In the genomic region with DNA sequence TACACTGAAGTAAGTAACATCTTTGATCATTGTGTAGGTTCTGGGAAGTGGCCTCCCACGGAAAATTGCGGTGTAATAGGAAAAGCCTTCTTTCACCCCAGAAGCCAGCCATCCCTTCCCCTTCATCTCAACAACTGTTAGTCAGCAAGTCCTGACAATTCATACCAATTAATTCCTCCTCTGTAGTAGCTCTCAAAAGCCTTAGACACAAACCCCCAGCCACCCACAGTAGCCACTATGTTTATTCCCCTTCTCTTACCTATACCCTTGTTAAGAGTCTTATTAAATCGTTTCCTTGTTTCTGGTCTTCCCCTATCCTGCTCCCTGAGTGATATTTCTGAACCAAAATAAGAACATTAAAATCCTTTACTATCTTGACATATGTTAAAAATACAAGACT, we compare ENCODE assay signal across 28 cellular contexts.
DNase-seq lines count a peak whose midpoint lies in the region; ATAC-seq lines count a peak whose summit lies in the region.
"Had no signal": no experiment of that assay in that cellular context is flagged by ENCODE, and none has a peak within 500 bp of the region (broad histone marks: within the 10 kb centered on the region; RNA-seq: fewer than 3 reads in every experiment).

No MANE protein-coding gene starts in this region.

- H3K4me3 Mint-ChIP-seq in activated naive CD8-positive, alpha-beta T cell: peak overlapping the region; percentile 17
- no peak overlapping the region for H3K4me3 Mint-ChIP-seq in activated naive CD8-positive, alpha-beta T cell treated with anti-CD3 and anti-CD28 coated beads for 36 hours
- no peak overlapping the region for H3K4me3 Mint-ChIP-seq in activated CD8-positive, alpha-beta T cell treated with anti-CD3 and anti-CD28 coated beads, Interleukin-2, amount 10 ng/mL, durations not matched to agents 7 days and 5 days
- peak overlapping the region in 4 of 10 donors; percentile 16 to 43 (median 26) for H3K4me3 Mint-ChIP-seq in naive thymus-derived CD8-positive, alpha-beta T cell
- H3K4me3 Mint-ChIP-seq in natural killer cell treated with Interleukin-12 subunit alpha and Interleukin-12 subunit beta and Interleukin-15 and Interleukin-18, amount 100 ng/mL, for 72 hours: no peak overlapping the region
- H3K4me3 Mint-ChIP-seq: CD8-positive, alpha-beta memory T cell; HFFc6 had no signal

- no peak for DNase-seq in activated naive CD8-positive, alpha-beta T cell treated with anti-CD3 and anti-CD28 coated beads for 36 hours
- DNase-seq in activated CD8-positive, alpha-beta T cell treated with anti-CD3 and anti-CD28 coated beads, Interleukin-2, amount 10 ng/mL, durations not matched to agents 7 days and 5 days: no peak
- DNase-seq in naive thymus-derived CD8-positive, alpha-beta T cell: no peak
- no peak for DNase-seq in natural killer cell treated with Interleukin-12 subunit alpha and Interleukin-12 subunit beta and Interleukin-15 and Interleukin-18, amount 100 ng/mL, for 72 hours (ENCODE audit: low spot score)
- no peak for DNase-seq in LoVo (ENCODE audit: low spot score)
- DNase-seq: C1 segment of cervical spinal cord; CD8-positive, alpha-beta memory T cell; DMS 273 treated with DMSO at 0.1 percent for 48 hours; DMS79; EL; GDM1; GM23248; H7; HFFc6; KBM-7; MG63; NCI-H1105 treated with DMSO at 0.1 percent for 48 hours; NCI-H2029; NCI-H446; NCI-H524 treated with DMSO at 0.1 percent for 48 hours; NCI-H774; NK-92 treated with Interleukin-12 subunit alpha and Interleukin-12 subunit beta, amount 100 ng/mL, for 24 hours; PC-9; SJCRH30 had no signal

- H3K27ac Mint-ChIP-seq in activated naive CD8-positive, alpha-beta T cell: peak overlapping the region; percentile 88
- no peak overlapping the region for H3K27ac Mint-ChIP-seq in activated naive CD8-positive, alpha-beta T cell treated with anti-CD3 and anti-CD28 coated beads for 36 hours
- peak overlapping the region; percentile 44 for H3K27ac Mint-ChIP-seq in activated CD8-positive, alpha-beta T cell treated with anti-CD3 and anti-CD28 coated beads, Interleukin-2, amount 10 ng/mL, durations not matched to agents 7 days and 5 days
- H3K27ac Mint-ChIP-seq in naive thymus-derived CD8-positive, alpha-beta T cell: peak overlapping the region; percentile 37 to 92 (median 82)
- H3K27ac Mint-ChIP-seq in natural killer cell treated with Interleukin-12 subunit alpha and Interleukin-12 subunit beta and Interleukin-15 and Interleukin-18, amount 100 ng/mL, for 72 hours: no peak overlapping the region
- H3K27ac Mint-ChIP-seq: CD8-positive, alpha-beta memory T cell; HFFc6 had no signal

- H3K4me1 Mint-ChIP-seq in activated naive CD8-positive, alpha-beta T cell (ENCODE audit: low read depth): peaks cover 41% of the 10 kb centered on the region
- H3K4me1 Mint-ChIP-seq in activated naive CD8-positive, alpha-beta T cell treated with anti-CD3 and anti-CD28 coated beads for 36 hours: peaks cover 25% of the 10 kb centered on the region
- H3K4me1 Mint-ChIP-seq in activated CD8-positive, alpha-beta T cell treated with anti-CD3 and anti-CD28 coated beads, Interleukin-2, amount 10 ng/mL, durations not matched to agents 7 days and 5 days (ENCODE audit: low read depth): peaks cover 12% of the 10 kb centered on the region
- H3K4me1 Mint-ChIP-seq in naive thymus-derived CD8-positive, alpha-beta T cell: peaks cover 27 to 58% (median 43%) of the 10 kb centered on the region in 4 donors
- no peaks in the 10 kb centered on the region for H3K4me1 Mint-ChIP-seq in natural killer cell treated with Interleukin-12 subunit alpha and Interleukin-12 subunit beta and Interleukin-15 and Interleukin-18, amount 100 ng/mL, for 72 hours (ENCODE audit: low read depth in 2 of 2)

- H3K36me3 Mint-ChIP-seq in activated naive CD8-positive, alpha-beta T cell: peaks cover 27% of the 10 kb centered on the region
- H3K36me3 Mint-ChIP-seq in activated naive CD8-positive, alpha-beta T cell treated with anti-CD3 and anti-CD28 coated beads for 36 hours: peaks cover 34% of the 10 kb centered on the region
- peaks cover 12% of the 10 kb centered on the region for H3K36me3 Mint-ChIP-seq in activated CD8-positive, alpha-beta T cell treated with anti-CD3 and anti-CD28 coated beads, Interleukin-2, amount 10 ng/mL, durations not matched to agents 7 days and 5 days (ENCODE audit: low read depth)
- H3K36me3 Mint-ChIP-seq in naive thymus-derived CD8-positive, alpha-beta T cell: peaks cover 4 to 50% (median 38%) of the 10 kb centered on the region in 3 donors
- no peaks in the 10 kb centered on the region for H3K36me3 Mint-ChIP-seq in natural killer cell treated with Interleukin-12 subunit alpha and Interleukin-12 subunit beta and Interleukin-15 and Interleukin-18, amount 100 ng/mL, for 72 hours

- ATAC-seq in activated CD8-positive, alpha-beta T cell treated with anti-CD3 and anti-CD28 coated beads, Interleukin-2, amount 10 ng/mL, durations not matched to agents 7 days and 5 days: no peak
- ATAC-seq in naive thymus-derived CD8-positive, alpha-beta T cell: no peak
- ATAC-seq in natural killer cell treated with Interleukin-12 subunit alpha and Interleukin-12 subunit beta and Interleukin-15 and Interleukin-18, amount 100 ng/mL, for 72 hours: no peak
- ATAC-seq in HG02678 (IDR thresholded peaks at IDR 0.05; ENCODE audit: unreplicated experiment): no peak
- ATAC-seq: GM12878, Right ventricle myocardium inferior had no signal

- POLR2A ChIA-PET in activated CD8-positive, alpha-beta T cell treated with anti-CD3 and anti-CD28 coated beads, Interleukin-2, amount 10 ng/mL, durations not matched to agents 7 days and 5 days (lab: Charles Lee): no interaction called here
- POLR2A ChIA-PET in naive thymus-derived CD8-positive, alpha-beta T cell (lab: Charles Lee): no interaction called here

- no peaks in the 10 kb centered on the region for H3K27me3 Mint-ChIP-seq in activated naive CD8-positive, alpha-beta T cell
- no peaks in the 10 kb centered on the region for H3K27me3 Mint-ChIP-seq in activated naive CD8-positive, alpha-beta T cell treated with anti-CD3 and anti-CD28 coated beads for 36 hours
- H3K27me3 Mint-ChIP-seq in activated CD8-positive, alpha-beta T cell treated with anti-CD3 and anti-CD28 coated beads, Interleukin-2, amount 10 ng/mL, durations not matched to agents 7 days and 5 days (ENCODE audit: low read depth): peaks cover 2% of the 10 kb centered on the region
- no peaks in the 10 kb centered on the region for H3K27me3 Mint-ChIP-seq in naive thymus-derived CD8-positive, alpha-beta T cell
- H3K27me3 Mint-ChIP-seq in natural killer cell treated with Interleukin-12 subunit alpha and Interleukin-12 subunit beta and Interleukin-15 and Interleukin-18, amount 100 ng/mL, for 72 hours: peaks cover 0 to 6% of the 10 kb centered on the region in 2 donors
- H3K27me3 Mint-ChIP-seq: CD8-positive, alpha-beta memory T cell had no signal

- no peaks in the 10 kb centered on the region for H3K9me3 Mint-ChIP-seq in activated naive CD8-positive, alpha-beta T cell (ENCODE audit: low read depth)
- H3K9me3 Mint-ChIP-seq in activated naive CD8-positive, alpha-beta T cell treated with anti-CD3 and anti-CD28 coated beads for 36 hours: no peaks in the 10 kb centered on the region
- no peaks in the 10 kb centered on the region for H3K9me3 Mint-ChIP-seq in activated CD8-positive, alpha-beta T cell treated with anti-CD3 and anti-CD28 coated beads, Interleukin-2, amount 10 ng/mL, durations not matched to agents 7 days and 5 days (ENCODE audit: insufficient read depth)
- no peaks in the 10 kb centered on the region for H3K9me3 Mint-ChIP-seq in naive thymus-derived CD8-positive, alpha-beta T cell
- no peaks in the 10 kb centered on the region for H3K9me3 Mint-ChIP-seq in natural killer cell treated with Interleukin-12 subunit alpha and Interleukin-12 subunit beta and Interleukin-15 and Interleukin-18, amount 100 ng/mL, for 72 hours
- H3K9me3 Mint-ChIP-seq: HFFc6 had no signal

- CTCF ChIA-PET in activated CD8-positive, alpha-beta T cell treated with anti-CD3 and anti-CD28 coated beads, Interleukin-2, amount 10 ng/mL, durations not matched to agents 7 days and 5 days (lab: Charles Lee): no interaction called here

Comparison
In these comparisons a context has a peak if more than half of its experiments do, and no peak if none do; other contexts are left out.
1. H3K27ac Mint-ChIP-seq: peak in activated naive CD8-positive, alpha-beta T cell (single experiment), activated CD8-positive, alpha-beta T cell treated with anti-CD3 and anti-CD28 coated beads, Interleukin-2, amount 10 ng/mL, durations not matched to agents 7 days and 5 days (single experiment) and naive thymus-derived CD8-positive, alpha-beta T cell (10 of 10); none in activated naive CD8-positive, alpha-beta T cell treated with anti-CD3 and anti-CD28 coated beads for 36 hours (single experiment) and natural killer cell treated with Interleukin-12 subunit alpha and Interleukin-12 subunit beta and Interleukin-15 and Interleukin-18, amount 100 ng/mL, for 72 hours (0 of 2).